In the genomic region with DNA sequence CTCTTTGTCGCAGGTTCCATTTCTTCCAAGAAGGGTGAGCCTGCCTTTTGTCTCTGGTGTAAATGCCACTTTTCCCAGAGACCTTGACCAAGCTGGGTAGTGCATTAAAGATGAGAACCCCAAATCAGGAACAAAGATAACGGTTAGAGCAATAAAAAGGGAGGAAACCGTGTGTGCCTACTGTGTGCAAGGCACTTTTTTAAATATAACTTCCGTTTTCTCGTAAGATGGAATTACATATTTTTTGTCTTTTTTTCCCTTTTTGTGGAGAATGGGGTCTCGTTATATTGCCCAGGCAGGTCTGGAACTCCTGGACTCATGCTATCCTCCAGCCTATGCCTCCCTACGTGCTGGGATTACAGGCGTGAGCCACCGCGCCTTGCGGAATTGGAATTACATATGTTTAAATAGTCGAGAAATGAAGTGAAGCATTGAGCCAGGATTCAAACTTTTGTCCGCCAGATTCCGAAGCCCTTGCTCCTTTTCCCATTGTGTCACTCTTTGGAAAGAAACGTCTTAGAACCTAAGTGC, we compare ENCODE assay signal across 8 cellular contexts. TPM values are rescaled to one million over a fixed set of nuclear protein-coding genes. Genes with fewer than 3 reads are reported as not detected.
DNase-seq lines count a peak whose midpoint lies in the region; ATAC-seq and TF ChIP-seq lines count a peak whose summit lies in the region.

No MANE protein-coding gene starts in this region.

- H4K20me1 ChIP-seq in PC-9 (ENCODE audit: insufficient read depth) = no peaks in the 10 kb centered on the region

- H3K4me3 ChIP-seq in GM06990 (replicated peaks; ENCODE audit: low read depth, low read length) (peak overlapping the region; percentile 38), PC-9 (peak overlapping the region; percentile 91; the same call in 1 of the 2 replicates), esophagus (ENCODE audit: low read depth in 1 of 2, low read length in 2 of 2) (peak overlapping the region; percentile 59 to 71), prostate gland (peak overlapping the region in 1 of 2 donors; percentile 47), lower leg skin (ENCODE audit: low read depth, poor library complexity, severe bottlenecking) (no peak overlapping the region)

- BruUV-seq in PC-9 (replicated peaks; lab: Mats Ljungman, UMichigan) = no TSS peak

- peak overlapping the region; percentile 91 for H3K4me2 ChIP-seq in PC-9

- no peak for TF ChIP-seq CTCF in GM06990 (IDR thresholded peaks at IDR 0.05; ENCODE audit: insufficient read depth, low read length, poor library complexity, severe bottlenecking)
- TF ChIP-seq CTCF in PC-9 (conservative IDR thresholded peaks at IDR 0.05) = no peak
- no peak for TF ChIP-seq CTCF in prostate gland (IDR thresholded peaks at IDR 0.05)
- TF ChIP-seq CTCF in lower leg skin (IDR thresholded peaks at IDR 0.05) = no peak

- peak overlapping the region; percentile 77 for H2AFZ ChIP-seq in PC-9

- 19 to 24% methylated on average over 15 of the region's 15 CpGs for WGBS in esophagus, 2 donors
- 30% methylated on average over 15 of the region's 15 CpGs for WGBS in prostate gland
- WGBS in lower leg skin, 2 donors = 21 to 23% methylated on average over 15 of the region's 15 CpGs

- H3K27ac ChIP-seq in PC-9 (no peak overlapping the region), esophagus (ENCODE audit: low read depth in 2 of 2, low read length in 1 of 2) (peak overlapping the region; percentile 66 to 92), prostate gland (peak overlapping the region; percentile 75 to 99)

- H3K4me1 ChIP-seq in PC-9 (replicated peaks; ENCODE audit: insufficient read depth) (peaks cover 27% of the 10 kb centered on the region), esophagus (ENCODE audit: control insufficient read depth in 2 of 2, insufficient read depth in 2 of 2, low read length in 1 of 2) (peaks cover 0 to 3% of the 10 kb centered on the region in 2 donors), prostate gland (replicated peaks) (no peaks in the 10 kb centered on the region)

- no peaks in the 10 kb centered on the region for H3K9me3 ChIP-seq in PC-9 (ENCODE audit: insufficient read depth, low read depth)
- H3K9me3 ChIP-seq in esophagus (ENCODE audit: control insufficient read depth in 2 of 2, insufficient read depth in 1 of 2, low read depth in 1 of 2, low read length in 1 of 2) = no peaks in the 10 kb centered on the region
- H3K9me3 ChIP-seq in prostate gland = no peaks in the 10 kb centered on the region

- ATAC-seq in GM21737 (IDR thresholded peaks at IDR 0.05; ENCODE audit: unreplicated experiment) = no peak

- H3F3A ChIP-seq in PC-9 (ENCODE audit: insufficient read depth, low read depth) = peaks cover 30% of the 10 kb centered on the region; the same call in 1 of the 2 replicates

- DNase-seq in GM06990 (ENCODE audit: extremely low read depth, insufficient read length) (no peak), PC-9 (no peak), prostate gland (ENCODE audit: low spot score) (no peak), HK-2 (ENCODE audit: unreplicated experiment) (no peak), anterior cingulate cortex (lab: John Stamatoyannopoulos, UW) (no peak), lower leg skin (ENCODE audit: low spot score in 2 of 2) (no peak)

- no peaks in the 10 kb centered on the region for H3K27me3 ChIP-seq in GM06990 (replicated peaks; ENCODE audit: control insufficient read depth, insufficient read depth, low read length)
- no peaks in the 10 kb centered on the region for H3K27me3 ChIP-seq in PC-9 (ENCODE audit: insufficient read depth, low read depth)
- H3K27me3 ChIP-seq in esophagus (ENCODE audit: control insufficient read depth in 1 of 2, insufficient read depth in 2 of 2, low read length in 2 of 2) = no peaks in the 10 kb centered on the region
- no peaks in the 10 kb centered on the region for H3K27me3 ChIP-seq in prostate gland (replicated peaks; ENCODE audit: insufficient read depth)

- TF ChIP-seq POLR2A in prostate gland (IDR thresholded peaks at IDR 0.05) (no peak), lower leg skin (IDR thresholded peaks at IDR 0.05) (no peak)

- intact Hi-C loops in PC-9 (cut with micrococcal nuclease; ENCODE audit: unreplicated experiment) (loop anchor here (1.0 to 5.0 kb wide), 4 partner anchors 30 to 181 kb away; a partner anchor contains a TSS), prostate gland (cut with DNase I) (loop anchor here (2.0 kb wide), 2 partner anchors 31 to 105 kb away; a partner anchor contains a TSS), lower leg skin (cut with DNase I; ENCODE audit: low total_unique reads) (no loop called here)

- no peaks in the 10 kb centered on the region for H3K9me2 ChIP-seq in PC-9 (ENCODE audit: insufficient read depth)

- POLR2A ChIA-PET in PC-9 (lab: Charles Lee; ENCODE audit: unreplicated experiment) = no interaction called here

- CTCF ChIA-PET in PC-9 (lab: Charles Lee) = no interaction called here

- H3K36me3 ChIP-seq in GM06990 (ENCODE audit: control insufficient read depth, insufficient read depth, low read length) (peaks cover 2% of the 10 kb centered on the region; the same call in 1 of the 2 replicates), PC-9 (ENCODE audit: low read depth) (no peaks in the 10 kb centered on the region), esophagus (ENCODE audit: control insufficient read depth in 2 of 2, insufficient read depth in 2 of 2, low read length in 1 of 2) (peaks cover 0 to 5% of the 10 kb centered on the region in 2 donors), prostate gland (no peaks in the 10 kb centered on the region)

- H3K79me2 ChIP-seq in PC-9 (ENCODE audit: low read depth) = peaks cover 18% of the 10 kb centered on the region

RNA-seq across cellular contexts. Expression of a gene that starts 0.5 kb away (rescaled TPM):
- total RNA-seq in PC-9 (2021) (58.2 and 68.5 TPM in 2 replicates), prostate gland (10 to 100 TPM; 21.4 to 33.2 TPM), lower leg skin (10 to 100 TPM in 3 of 4 donors, 1 to 10 TPM in 1; 9.9 to 23.1 (median 17.9) TPM)
- polyA plus RNA-seq in esophagus = 10 to 100 TPM; 10.2 to 19.1 TPM

RNA-seq across cellular contexts. Expression of a gene that starts 1.9 kb away (rescaled TPM):
- total RNA-seq in PC-9 (2021) (29.5 and 33.4 TPM in 2 replicates), prostate gland (10 to 100 TPM; 74.4 to 90.4 TPM), lower leg skin (10 to 100 TPM; 33.3 to 46.5 (median 42.1) TPM)
- polyA plus RNA-seq in esophagus = 10 to 100 TPM in 1 of 2 donors, 1 to 10 TPM in 1; 7.9 to 17.5 TPM

RNA-seq across cellular contexts. Expression of a gene that starts 6.2 kb away (rescaled TPM):
- 0.87 and 2.8 TPM in 2 replicates for total RNA-seq in PC-9 (2021)
- polyA plus RNA-seq in esophagus = under 1 TPM; 0.09 to 0.29 TPM
- total RNA-seq in prostate gland = not detected
- total RNA-seq in lower leg skin = not detected

RNA-seq across cellular contexts. Expression of a gene that starts 34.4 kb away (rescaled TPM):
- total RNA-seq in PC-9 (2021) (70.3 and 86.4 TPM in 2 replicates), prostate gland (100 to 1,000 TPM in 1 of 2 donors, 10 to 100 TPM in 1; 60.4 to 101 TPM), lower leg skin (10 to 100 TPM; 55.3 to 90.5 (median 63.5) TPM)
- 10 to 100 TPM; 21.4 to 31.4 TPM for polyA plus RNA-seq in esophagus

RNA-seq across cellular contexts. Expression of a gene that starts 34.5 kb away (rescaled TPM):
- total RNA-seq in PC-9 (2021) = 59.4 and 62.8 TPM in 2 replicates
- 1 to 10 TPM; 4.9 to 9.3 TPM for polyA plus RNA-seq in esophagus
- total RNA-seq in prostate gland = 10 to 100 TPM; 18.5 to 29.0 TPM
- total RNA-seq in lower leg skin = 10 to 100 TPM; 15.6 to 22.3 (median 18.7) TPM
